In genomic region chr3:191246628-191247027, GRCh38 we compare ENCODE assay signal across 12 cellular contexts. TPM values are rescaled to one million over a fixed set of nuclear protein-coding genes. Genes with fewer than 3 reads are reported as not detected.
DNase-seq lines count a peak whose midpoint lies in the region; ATAC-seq and TF ChIP-seq lines count a peak whose summit lies in the region.
"Had no signal": no experiment of that assay in that cellular context is flagged by ENCODE, and none has a peak within 500 bp of the region (broad histone marks: within the 10 kb centered on the region; RNA-seq: fewer than 3 reads in every experiment).

No MANE protein-coding gene starts in this region.

- H3K4me3 ChIP-seq in fibroblast of mammary gland (ENCODE audit: control insufficient read depth, low read depth, low read length) (no peak overlapping the region), uterus (no peak overlapping the region)
- H3K4me3 ChIP-seq: heart left ventricle, suprapubic skin had no signal

- DNase-seq in DMS53 (lab: John Stamatoyannopoulos, UW) (peak; percentile 3), DMS53 treated with DMSO at 0.1 percent for 48 hours (lab: John Stamatoyannopoulos, UW; ENCODE audit: unreplicated experiment) (no peak), RPMI7951 (ENCODE audit: low read depth) (peak; percentile 93), fibroblast of mammary gland (ENCODE audit: low read depth) (peak; percentile 80), stromal cell of bone marrow (ENCODE audit: low read depth) (peak; percentile 49), GF-D8 (lab: John Stamatoyannopoulos, UW) (no peak), uterus (no peak)
- DNase-seq: 8988T, NCI-H526 treated with DMSO at 0.1 percent for 48 hours had no signal

- no peaks in the 10 kb centered on the region for H3K36me3 ChIP-seq in uterus
- H3K36me3 ChIP-seq: heart left ventricle, suprapubic skin had no signal

- H3K27ac ChIP-seq in uterus, result no peak overlapping the region
- H3K27ac ChIP-seq: suprapubic skin had no signal

- no peaks in the 10 kb centered on the region for H3K4me1 ChIP-seq in uterus
- H3K4me1 ChIP-seq: suprapubic skin had no signal

- TF ChIP-seq CTCF in fibroblast of mammary gland (conservative IDR thresholded peaks at IDR 0.05; ENCODE audit: control insufficient read depth, insufficient read depth, low read depth, low read length) (no peak), uterus (IDR thresholded peaks at IDR 0.05) (no peak)

- H3K27me3 ChIP-seq in uterus, result no peaks in the 10 kb centered on the region
- H3K27me3 ChIP-seq: heart left ventricle, suprapubic skin had no signal

- H3K9me3 ChIP-seq in uterus, result no peaks in the 10 kb centered on the region
- H3K9me3 ChIP-seq: heart left ventricle, suprapubic skin had no signal

- ATAC-seq in HG02885 (IDR thresholded peaks at IDR 0.05; ENCODE audit: poor library complexity, unreplicated experiment), result no peak

- intact Hi-C loops in uterus (cut with DNase I; ENCODE audit: low total_unique reads), result no loop called here

- TF ChIP-seq POLR2A in uterus (IDR thresholded peaks at IDR 0.05), result no peak

RNA-seq across cellular contexts. Expression of gene OSTN, which starts 47.6 kb away (rescaled TPM):
- total RNA-seq in RPMI7951 (2014; rRNA removed; shearing (Covaris generic)), result not detected in 2 replicates
- under 1 TPM in 1 of 4 donors, not detected in 3; 0.28 TPM for total RNA-seq in uterus

Comparison
In these comparisons a context has a peak if more than half of its experiments do, and no peak if none do; other contexts are left out.
1. DNase-seq: peak in DMS53 (single experiment), RPMI7951 (single experiment), fibroblast of mammary gland (single experiment) and stromal cell of bone marrow (single experiment); none in DMS53 treated with DMSO at 0.1 percent for 48 hours (single experiment), GF-D8 (single experiment) and uterus (0 of 2).